Comparison of ENCODE assay signal across 8 cellular contexts in genomic region chr18:961644-962355, GRCh38. TPM values are rescaled to one million over a fixed set of nuclear protein-coding genes. Genes with fewer than 3 reads are reported as not detected.
DNase-seq lines count a peak whose midpoint lies in the region; ATAC-seq and TF ChIP-seq lines count a peak whose summit lies in the region.

No MANE protein-coding gene starts in this region.

- H3K9me3 Mint-ChIP-seq in CD4-positive, alpha-beta memory T cell: no peaks in the 10 kb centered on the region

- no peak overlapping the region for H3K4me3 ChIP-seq in CD4-positive, alpha-beta memory T cell (ENCODE audit: low read length in 2 of 2)
- peak overlapping the region; percentile 43 for H3K4me3 ChIP-seq in astrocyte of the cerebellum (ENCODE audit: low read depth, low read length)

- ATAC-seq in HG02759 (IDR thresholded peaks at IDR 0.05; ENCODE audit: unreplicated experiment) (peak; percentile 59), GM21786 (IDR thresholded peaks at IDR 0.05; ENCODE audit: unreplicated experiment) (no peak)

- DNase-seq in CD4-positive, alpha-beta memory T cell: peak in 4 of 5 donors; percentile 19 to 32 (median 28)
- peak; percentile 44 for DNase-seq in SK-MEL-5 (ENCODE audit: low read depth, low spot score)
- peak; percentile 44 for DNase-seq in astrocyte of the cerebellum (ENCODE audit: low read depth)
- DNase-seq in iPS-NIHi11 (ENCODE audit: low spot score): peak; percentile 51
- peak; percentile 7 to 26 for DNase-seq in stimulated activated CD4-positive, alpha-beta T cell treated with anti-CD3 and anti-CD28 coated beads, Interleukin-1b, Interleukin-23, amount 100 ng/mL, for 4 hours (ENCODE audit: low read depth in 2 of 2)
- no peak for DNase-seq in DMS153 (lab: John Stamatoyannopoulos, UW)

- peak overlapping the region in 1 of 8 donors; percentile 6 for H3K4me3 Mint-ChIP-seq in CD4-positive, alpha-beta memory T cell

- H3K27me3 ChIP-seq in CD4-positive, alpha-beta memory T cell (ENCODE audit: insufficient read depth, low read length): no peaks in the 10 kb centered on the region

- H3K36me3 Mint-ChIP-seq in CD4-positive, alpha-beta memory T cell: no peaks in the 10 kb centered on the region

- CTCF ChIA-PET in CD4-positive, alpha-beta memory T cell (lab: Charles Lee; ENCODE audit: partially characterized antibody): interaction anchor here (0.7 to 1.6 kb wide), 7 partner anchors 11 to 65 kb away, joined by 3 to 6 read pairs (median 3); no protein-coding TSS in a partner anchor

- H3K9me3 ChIP-seq in CD4-positive, alpha-beta memory T cell (ENCODE audit: control insufficient read depth in 1 of 2, low read length in 2 of 2): no peaks in the 10 kb centered on the region

- H3K4me1 Mint-ChIP-seq in CD4-positive, alpha-beta memory T cell: peaks cover 0 to 4% (median 2%) of the 10 kb centered on the region in 4 donors

- in situ Hi-C loops in SK-MEL-5 (cut with HindIII; ENCODE audit: low pct_unique_long_range_greater_than_20kb, low sequenced_read_pairs) (no loop called here), astrocyte of the cerebellum (cut with HindIII; ENCODE audit: low sequenced_read_pairs) (no loop called here)

- intact Hi-C loops in CD4-positive, alpha-beta memory T cell (cut with micrococcal nuclease): no loop called here

- H3K4me1 ChIP-seq in CD4-positive, alpha-beta memory T cell (ENCODE audit: insufficient read depth, low read length): no peaks in the 10 kb centered on the region

- no peak overlapping the region for H3K27ac ChIP-seq in CD4-positive, alpha-beta memory T cell (ENCODE audit: low read depth, low read length)

- H3K36me3 ChIP-seq in CD4-positive, alpha-beta memory T cell (ENCODE audit: insufficient read depth, low read length): no peaks in the 10 kb centered on the region

- H3K27ac Mint-ChIP-seq in CD4-positive, alpha-beta memory T cell: no peak overlapping the region

- H3K27me3 Mint-ChIP-seq in CD4-positive, alpha-beta memory T cell: peaks cover 17 to 37% of the 10 kb centered on the region in 2 donors

- POLR2A ChIA-PET in CD4-positive, alpha-beta memory T cell (lab: Charles Lee; ENCODE audit: partially characterized antibody): no interaction called here

- TF ChIP-seq CTCF in astrocyte of the cerebellum (IDR thresholded peaks at IDR 0.05; ENCODE audit: low read depth, low read length, missing control alignments): peak; percentile 94

RNA-seq across cellular contexts. Expression of gene ADCYAP1, which starts 57.1 kb away (rescaled TPM):
- not detected for total RNA-seq in CD4-positive, alpha-beta memory T cell
- polyA plus RNA-seq in CD4-positive, alpha-beta memory T cell: not detected
- not detected in 2 replicates for total RNA-seq in SK-MEL-5 (2014; rRNA removed; shearing (Covaris generic))
- polyA plus RNA-seq in SK-MEL-5 (2015; cell fraction: cytosol; rRNA removed): not detected in 2 replicates
- 0.11 and 0.15 TPM in 2 replicates for polyA plus RNA-seq in SK-MEL-5 (2015; cell fraction: nucleus; rRNA removed)
